In the genomic region with DNA sequence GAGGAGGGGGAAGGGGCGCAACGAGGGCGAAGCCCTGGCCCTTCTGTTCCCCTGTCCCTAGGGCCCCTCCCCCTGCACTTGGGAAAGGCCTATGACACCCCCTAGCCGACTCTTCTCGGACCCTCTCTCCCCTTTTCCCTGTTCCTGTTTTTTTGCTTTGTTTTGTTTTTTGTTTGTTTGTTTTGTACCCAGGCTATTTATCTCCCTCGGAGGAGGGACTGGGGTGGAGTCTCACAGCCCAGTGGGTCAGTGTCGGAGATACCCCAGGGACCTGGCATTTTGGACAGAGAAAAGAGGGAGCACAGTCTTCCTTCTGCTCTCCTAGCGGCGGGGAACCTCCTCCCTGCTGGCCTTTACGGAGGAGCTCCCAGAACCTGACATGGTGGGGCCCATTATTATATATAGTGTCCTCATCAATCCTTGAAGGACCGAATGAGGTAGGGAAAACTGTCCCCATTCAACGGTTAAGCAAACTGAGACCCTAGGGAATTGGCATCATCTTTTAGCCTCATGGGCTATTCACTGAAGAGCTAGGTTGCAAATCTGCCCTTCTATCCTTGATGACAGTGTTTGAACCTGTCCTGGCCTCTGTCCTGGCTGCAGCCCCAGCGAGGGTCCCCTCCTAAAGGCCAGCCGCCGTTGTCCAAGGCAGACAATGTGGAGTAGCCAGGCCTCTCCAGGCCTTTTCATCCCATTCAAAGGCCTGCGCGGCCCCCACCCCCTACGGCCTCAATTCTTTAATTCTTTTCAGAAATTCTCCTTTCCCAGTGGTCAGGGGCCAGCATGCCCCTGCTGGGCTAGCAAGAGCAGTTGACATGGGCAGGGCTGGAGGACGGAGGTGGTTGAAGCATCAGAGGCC, we compare ENCODE assay signal across 8 cellular contexts. TPM values are rescaled to one million over a fixed set of nuclear protein-coding genes. Genes with fewer than 3 reads are reported as not detected.
DNase-seq lines count a peak whose midpoint lies in the region; TF ChIP-seq lines count a peak whose summit lies in the region.

No MANE protein-coding gene starts in this region.

- no peaks in the 10 kb centered on the region for H4K20me1 ChIP-seq in smooth muscle cell (ENCODE audit: low read depth)

- no peaks in the 10 kb centered on the region for H3K36me3 Mint-ChIP-seq in activated T-helper 1 cell treated with anti-CD3 and anti-CD28 coated beads, Interleukin-12 subunit alpha, Interleukin-12 subunit beta, Interleukin-2, Interleukin-4 antibody, amounts not matched to agents 30 ng/mL and 10 ng/mL and 1 ng/mL, durations not matched to agents 14 hours and 24 hours and 36 hours (ENCODE audit: low read depth)

- H3F3A ChIP-seq in smooth muscle cell (ENCODE audit: low read depth): peaks cover 9% of the 10 kb centered on the region

- 63% methylated on average over 19 of the region's 19 CpGs for WGBS in smooth muscle cell (ENCODE audit: low lambda C conversion rate)

- peak overlapping the region; percentile 95 for H3K4me2 ChIP-seq in smooth muscle cell

- H2AFZ ChIP-seq in smooth muscle cell (ENCODE audit: low read depth): peak overlapping the region; percentile 82

- H3K4me3 Mint-ChIP-seq in activated T-helper 1 cell treated with anti-CD3 and anti-CD28 coated beads, Interleukin-12 subunit alpha, Interleukin-12 subunit beta, Interleukin-2, Interleukin-4 antibody, amounts not matched to agents 30 ng/mL and 10 ng/mL and 1 ng/mL, durations not matched to agents 14 hours and 24 hours and 36 hours: peak overlapping the region; percentile 47

- peaks cover 39% of the 10 kb centered on the region for H3K27me3 Mint-ChIP-seq in activated T-helper 1 cell treated with anti-CD3 and anti-CD28 coated beads, Interleukin-12 subunit alpha, Interleukin-12 subunit beta, Interleukin-2, Interleukin-4 antibody, amounts not matched to agents 30 ng/mL and 10 ng/mL and 1 ng/mL, durations not matched to agents 14 hours and 24 hours and 36 hours (ENCODE audit: insufficient read depth)

- H3K4me1 ChIP-seq in iPS-18a (ENCODE audit: control insufficient read depth, low read depth, low read length) (peaks cover 13% of the 10 kb centered on the region), smooth muscle cell (ENCODE audit: low read depth) (peaks cover 6% of the 10 kb centered on the region)

- H3K9me3 ChIP-seq in iPS-18a (ENCODE audit: control insufficient read depth, low read depth, low read length) (no peaks in the 10 kb centered on the region), smooth muscle cell (replicated peaks; ENCODE audit: low read depth) (no peaks in the 10 kb centered on the region)

- no peak overlapping the region for H3K27ac Mint-ChIP-seq in activated T-helper 1 cell treated with anti-CD3 and anti-CD28 coated beads, Interleukin-12 subunit alpha, Interleukin-12 subunit beta, Interleukin-2, Interleukin-4 antibody, amounts not matched to agents 30 ng/mL and 10 ng/mL and 1 ng/mL, durations not matched to agents 14 hours and 24 hours and 36 hours

- H3K4me1 Mint-ChIP-seq in activated T-helper 1 cell treated with anti-CD3 and anti-CD28 coated beads, Interleukin-12 subunit alpha, Interleukin-12 subunit beta, Interleukin-2, Interleukin-4 antibody, amounts not matched to agents 30 ng/mL and 10 ng/mL and 1 ng/mL, durations not matched to agents 14 hours and 24 hours and 36 hours (ENCODE audit: low read depth): peaks cover 14% of the 10 kb centered on the region

- intact Hi-C loops in activated T-helper 1 cell treated with anti-CD3 and anti-CD28 coated beads, Interleukin-12 subunit alpha, Interleukin-12 subunit beta, Interleukin-2, Interleukin-4 antibody, amounts not matched to agents 30 ng/mL and 10 ng/mL and 1 ng/mL, durations not matched to agents 14 hours and 24 hours and 36 hours (cut with micrococcal nuclease): no loop called here

- H3K4me3 ChIP-seq in H7 (ENCODE audit: insufficient read depth, low read depth, low read length): peak overlapping the region; percentile 74
- peak overlapping the region; percentile 61 for H3K4me3 ChIP-seq in iPS-18a (ENCODE audit: low read length)
- H3K4me3 ChIP-seq in smooth muscle cell: peak overlapping the region; percentile 62

- H3K36me3 ChIP-seq in H7 (replicated peaks; ENCODE audit: control insufficient read depth, insufficient read depth, low read length): no peaks in the 10 kb centered on the region
- H3K36me3 ChIP-seq in iPS-18a (ENCODE audit: control insufficient read depth, low read depth, low read length): no peaks in the 10 kb centered on the region
- no peaks in the 10 kb centered on the region for H3K36me3 ChIP-seq in smooth muscle cell (ENCODE audit: low read depth)

- H3K9me3 Mint-ChIP-seq in activated T-helper 1 cell treated with anti-CD3 and anti-CD28 coated beads, Interleukin-12 subunit alpha, Interleukin-12 subunit beta, Interleukin-2, Interleukin-4 antibody, amounts not matched to agents 30 ng/mL and 10 ng/mL and 1 ng/mL, durations not matched to agents 14 hours and 24 hours and 36 hours: no peaks in the 10 kb centered on the region

- no peak for TF ChIP-seq CTCF in smooth muscle cell (IDR thresholded peaks at IDR 0.05; ENCODE audit: borderline replicate concordance, insufficient read depth, poor library complexity, severe bottlenecking)
- no peak for TF ChIP-seq CTCF in GM20000 (IDR thresholded peaks at IDR 0.05; ENCODE audit: extremely low read depth, missing control alignments)

- no peaks in the 10 kb centered on the region for H3K79me2 ChIP-seq in smooth muscle cell (ENCODE audit: low read depth)

- H3K9ac ChIP-seq in iPS-18a (ENCODE audit: low read length) (peak overlapping the region; percentile 22), smooth muscle cell (ENCODE audit: low read depth) (no peak overlapping the region)

- H3K27ac ChIP-seq in iPS-18a (ENCODE audit: low read length): no peak overlapping the region
- no peak overlapping the region for H3K27ac ChIP-seq in smooth muscle cell (ENCODE audit: low read depth)

- peak; percentile 62 for DNase-seq in H7
- no peak for DNase-seq in activated T-helper 1 cell treated with anti-CD3 and anti-CD28 coated beads, Interleukin-12 subunit alpha, Interleukin-12 subunit beta, Interleukin-2, Interleukin-4 antibody, amounts not matched to agents 30 ng/mL and 10 ng/mL and 1 ng/mL, durations not matched to agents 14 hours and 24 hours and 36 hours (ENCODE audit: low spot score)
- no peak for DNase-seq in smooth muscle cell (lab: John Stamatoyannopoulos, UW; ENCODE audit: unreplicated experiment)
- DNase-seq in GM20000 (ENCODE audit: low spot score): no peak
- DNase-seq in effector CD8-positive, alpha-beta T cell (lab: John Stamatoyannopoulos, UW): no peak
- DNase-seq in hypothalamus (lab: John Stamatoyannopoulos, UW): no peak
- no peak for DNase-seq in activated CD8-positive, alpha-beta memory T cell treated with anti-CD3 and anti-CD28 coated beads, Interleukin-2, amount 50 U/mL, for 48 hours

- H3K27me3 ChIP-seq in H7 (ENCODE audit: control insufficient read depth, insufficient read depth, low read length) (peaks cover 11% of the 10 kb centered on the region; the same call in 1 of the 2 replicates), iPS-18a (ENCODE audit: control insufficient read depth, insufficient read depth, low read length) (peaks cover 16% of the 10 kb centered on the region), smooth muscle cell (ENCODE audit: low read depth) (no peaks in the 10 kb centered on the region)

RNA-seq across cellular contexts. Expression of gene EMID1, which starts 0.9 kb away (rescaled TPM):
- 4.5 and 5.6 TPM in 2 replicates for total RNA-seq in H7 (2014; rRNA removed; shearing (Covaris generic))
- not detected in 2 replicates for total RNA-seq in activated T-helper 1 cell treated with anti-CD3 and anti-CD28 coated beads, Interleukin-12 subunit alpha, Interleukin-12 subunit beta, Interleukin-2, Interleukin-4 antibody, amounts not matched to agents 30 ng/mL and 10 ng/mL and 1 ng/mL, durations not matched to agents 14 hours and 24 hours and 36 hours
- total RNA-seq in smooth muscle cell: 1.1 and 1.9 TPM in 2 replicates
- 2.7 and 3.9 TPM in 2 replicates for polyA plus RNA-seq in smooth muscle cell
